13 cellular contexts compared by ENCODE assay signal in the genomic region with DNA sequence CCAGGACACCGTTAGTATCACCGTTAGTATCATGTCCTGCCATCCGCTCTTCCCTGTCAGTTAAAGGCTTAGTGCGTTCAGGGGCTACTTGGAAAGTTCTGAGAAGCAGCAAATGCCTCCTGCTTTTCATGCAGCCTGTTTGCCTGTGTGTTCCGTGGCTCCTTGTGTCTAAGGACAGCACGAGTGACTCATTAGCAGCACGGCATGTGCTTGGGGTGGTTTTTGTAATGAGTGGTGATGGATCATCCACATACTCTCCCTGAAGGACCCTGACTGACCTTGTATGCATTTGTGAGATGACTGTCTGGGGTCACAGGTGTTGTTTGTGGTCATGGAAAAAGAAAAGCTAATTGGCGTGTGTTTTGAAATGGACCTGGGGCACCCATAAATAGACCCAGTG.
DNase-seq lines count a peak whose midpoint lies in the region; ATAC-seq, FAIRE-seq and TF ChIP-seq lines count a peak whose summit lies in the region.
"Had no signal": no experiment of that assay in that cellular context is flagged by ENCODE, and none has a peak within 500 bp of the region (broad histone marks: within the 10 kb centered on the region; RNA-seq: fewer than 3 reads in every experiment).

No MANE protein-coding gene starts in this region.

- H3K27me3 ChIP-seq in bronchial epithelial cell (ENCODE audit: control insufficient read depth, insufficient read depth, low read length), result no peaks in the 10 kb centered on the region
- no peaks in the 10 kb centered on the region for H3K27me3 ChIP-seq in stomach

- peak; percentile 84 for TF ChIP-seq EP300 in stomach (IDR thresholded peaks at IDR 0.05)

- TF ChIP-seq POLR2A in stomach (IDR thresholded peaks at IDR 0.05), result no peak

- no peak overlapping the region for H3K4me3 ChIP-seq in HFF-Myc (replicated peaks; ENCODE audit: low read depth, low read length)
- H3K4me3 ChIP-seq in bronchial epithelial cell (ENCODE audit: low read depth, low read length), result no peak overlapping the region
- no peak overlapping the region for H3K4me3 ChIP-seq in stomach

- no peak for ATAC-seq in GM21737 (IDR thresholded peaks at IDR 0.05; ENCODE audit: unreplicated experiment)
- ATAC-seq in HG03108 (IDR thresholded peaks at IDR 0.05; ENCODE audit: unreplicated experiment), result no peak
- no peak for ATAC-seq in HG03280 (IDR thresholded peaks at IDR 0.05; ENCODE audit: unreplicated experiment)

- no peaks in the 10 kb centered on the region for H3K36me3 ChIP-seq in bronchial epithelial cell (ENCODE audit: control insufficient read depth, insufficient read depth, low read length)
- no peaks in the 10 kb centered on the region for H3K36me3 ChIP-seq in stomach

- no peak for TF ChIP-seq CTCF in HFF-Myc (IDR thresholded peaks at IDR 0.05; ENCODE audit: low read depth, low read length, missing control alignments)
- TF ChIP-seq CTCF in bronchial epithelial cell (IDR thresholded peaks at IDR 0.05; ENCODE audit: insufficient read depth, low read length, severe bottlenecking), result no peak
- no peak for TF ChIP-seq CTCF in stomach (IDR thresholded peaks at IDR 0.05)

- peaks cover 4 to 74% (median 33%) of the 10 kb centered on the region in 4 donors for H3K4me1 ChIP-seq in stomach

- 64 to 88% (median 79%) methylated on average over 8 of the region's 8 CpGs for WGBS in stomach, 5 donors

- no peak for FAIRE-seq in bronchial epithelial cell (lab: Jason Lieb, UNC)
- FAIRE-seq: GM19239 had no signal

- H3K27ac ChIP-seq in stomach, result peak overlapping the region in 4 of 5 donors; percentile 53 to 81 (median 69)

- intact Hi-C loops in stomach (cut with DNase I; ENCODE audit: low total_unique reads), result no loop called here

- no peaks in the 10 kb centered on the region for H3K9me3 ChIP-seq in stomach

- peak; percentile 81 for DNase-seq in HFF-Myc (ENCODE audit: extremely low read depth, low read depth)
- DNase-seq in bronchial epithelial cell (ENCODE audit: low read depth), result peak; percentile 83
- peak; percentile 90 for DNase-seq in islet precursor cell
- no peak for DNase-seq in stomach
- DNase-seq in NOMO-1 treated with DMSO at 0.1 percent for 48 hours (lab: John Stamatoyannopoulos, UW; ENCODE audit: unreplicated experiment), result no peak
- DNase-seq: activated naive CD8-positive, alpha-beta T cell treated with anti-CD3 and anti-CD28 coated beads, Interleukin-2, amount 10 ng/mL, durations not matched to agents 7 days and 5 days; head of caudate nucleus; occipital lobe; stimulated activated CD8-positive, alpha-beta memory T cell treated with anti-CD3 and anti-CD28 coated beads, Interleukin-4, amount 100 ng/mL, for 48 hours had no signal

Comparison
In these comparisons a context has a peak if more than half of its experiments do, and no peak if none do; other contexts are left out.
1. DNase-seq: peak in HFF-Myc (single experiment), bronchial epithelial cell (single experiment) and islet precursor cell (single experiment); none in stomach (single experiment) and NOMO-1 treated with DMSO at 0.1 percent for 48 hours (single experiment).